11 cellular contexts compared by ENCODE assay signal in the genomic region with DNA sequence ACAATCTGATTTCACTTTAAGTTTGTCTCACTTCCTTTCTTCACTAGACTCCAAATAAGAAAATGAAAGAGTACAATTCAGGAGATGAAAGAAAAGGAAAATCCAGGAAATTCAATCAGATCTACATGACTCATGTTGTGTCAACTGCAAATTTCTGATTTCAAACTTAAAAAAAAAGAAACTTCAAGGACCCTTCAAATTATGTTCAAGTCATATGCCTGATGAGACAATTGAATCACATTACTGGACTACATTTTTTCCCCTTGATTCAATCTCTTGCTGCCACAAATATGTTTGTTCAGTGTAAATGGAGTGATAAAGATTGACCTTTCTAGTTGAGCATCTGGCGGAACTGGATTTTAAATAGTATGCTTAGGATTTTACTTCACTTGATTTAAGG. TPM values are rescaled to one million over a fixed set of nuclear protein-coding genes. Genes with fewer than 3 reads are reported as not detected.
DNase-seq lines count a peak whose midpoint lies in the region; ATAC-seq, FAIRE-seq and TF ChIP-seq lines count a peak whose summit lies in the region.
"Had no signal": no experiment of that assay in that cellular context is flagged by ENCODE, and none has a peak within 500 bp of the region (broad histone marks: within the 10 kb centered on the region; RNA-seq: fewer than 3 reads in every experiment).

No MANE protein-coding gene starts in this region.

- H3K27ac Mint-ChIP-seq in Caco-2 (ENCODE audit: unreplicated experiment): peak overlapping the region; percentile 87
- H3K27ac Mint-ChIP-seq in activated CD4-positive, alpha-beta T cell treated with anti-CD3 and anti-CD28 coated beads for 36 hours: no peak overlapping the region
- H3K27ac Mint-ChIP-seq: activated CD4-positive, alpha-beta memory T cell treated with anti-CD3 and anti-CD28 coated beads, Interleukin-2, amount 10 ng/mL, durations not matched to agents 7 days and 5 days had no signal

- CTCF ChIA-PET in Caco-2 (lab: Charles Lee) (no interaction called here), GM12878 (lab: Yijun Ruan, JAX) (no interaction called here)
- CTCF ChIA-PET in activated CD4-positive, alpha-beta T cell treated with anti-CD3 and anti-CD28 coated beads for 36 hours (lab: Charles Lee): no interaction called here

- no peak overlapping the region for H2AFZ ChIP-seq in GM12878 (ENCODE audit: control insufficient read depth, low read depth, low read length)

- 75% methylated on average over 1 of the region's 1 CpG for WGBS in GM12878 (ENCODE audit: insufficient coverage, insufficient replicate concordance, low lambda C conversion rate, missing lambda C conversion rate)
- WGBS in lung, 2 donors: 69 to 91% methylated on average over 1 of the region's 1 CpG
- 45 to 68% methylated on average over 1 of the region's 1 CpG for WGBS in transverse colon (ENCODE audit: low coverage in 1 of 2), 2 donors

- H3K27me3 Mint-ChIP-seq in Caco-2 (ENCODE audit: insufficient read depth, unreplicated experiment): no peaks in the 10 kb centered on the region
- H3K27me3 Mint-ChIP-seq in activated CD4-positive, alpha-beta T cell treated with anti-CD3 and anti-CD28 coated beads for 36 hours: peaks cover 21% of the 10 kb centered on the region

- ATAC-seq in GM12878 (no peak), lung (ENCODE audit: insufficient read depth, low FRiP score) (peak; percentile 69), HG02885 (IDR thresholded peaks at IDR 0.05; ENCODE audit: poor library complexity, unreplicated experiment) (no peak), HG03045 (IDR thresholded peaks at IDR 0.05; ENCODE audit: unreplicated experiment) (no peak)
- ATAC-seq in activated CD4-positive, alpha-beta T cell treated with anti-CD3 and anti-CD28 coated beads for 36 hours: no peak

- SMC1A ChIA-PET in GM12878 (lab: Charles Lee; ENCODE audit: uncharacterized antibody, unreplicated experiment): interaction anchor here (0.6 kb wide), 1 partner anchor 83 kb away, joined by 3 read pairs; no protein-coding TSS in a partner anchor

- peaks cover 28% of the 10 kb centered on the region for H3K4me1 Mint-ChIP-seq in Caco-2 (ENCODE audit: low read depth, unreplicated experiment)
- peaks cover 4% of the 10 kb centered on the region for H3K4me1 Mint-ChIP-seq in activated CD4-positive, alpha-beta T cell treated with anti-CD3 and anti-CD28 coated beads for 36 hours
- H3K4me1 Mint-ChIP-seq: activated CD4-positive, alpha-beta memory T cell treated with anti-CD3 and anti-CD28 coated beads, Interleukin-2, amount 10 ng/mL, durations not matched to agents 7 days and 5 days had no signal

- RAD21 ChIA-PET in GM12878 (lab: Charles Lee; ENCODE audit: unreplicated experiment): no interaction called here

- H4K20me1 ChIP-seq in GM12878 (ENCODE audit: control insufficient read depth, insufficient read depth): no peaks in the 10 kb centered on the region

- POLR2A ChIA-PET in Caco-2 (lab: Charles Lee) (no interaction called here), GM12878 (lab: Charles Lee) (no interaction called here)
- POLR2A ChIA-PET in activated CD4-positive, alpha-beta T cell treated with anti-CD3 and anti-CD28 coated beads for 36 hours (lab: Charles Lee): no interaction called here

- in situ Hi-C loops in GM12878 (cut with MboI) (no loop called here), transverse colon (cut with MboI; ENCODE audit: low pct_ligation_motif_present in 1 of 4, low pct_unique_long_range_greater_than_20kb in 1 of 4, low sequenced_read_pairs in 3 of 4) (no loop called here)

- H3K4me3 ChIP-seq in Caco-2 (ENCODE audit: low read depth, low read length): no peak overlapping the region
- no peak overlapping the region for H3K4me3 ChIP-seq in LNCaP clone FGC (ENCODE audit: low read depth, low read length)
- no peak overlapping the region for H3K4me3 ChIP-seq in GM12878
- H3K4me3 ChIP-seq in lung: no peak overlapping the region
- no peak overlapping the region for H3K4me3 ChIP-seq in transverse colon
- H3K4me3 ChIP-seq: ascending aorta had no signal

- intact Hi-C loops in Caco-2 (cut with micrococcal nuclease; ENCODE audit: unreplicated experiment) (no loop called here), GM12878 (cut with micrococcal nuclease; ENCODE audit: unreplicated experiment) (no loop called here), transverse colon (cut with DNase I; ENCODE audit: low total_unique reads) (no loop called here)
- intact Hi-C loops in activated CD4-positive, alpha-beta T cell treated with anti-CD3 and anti-CD28 coated beads for 36 hours (cut with DNase I, micrococcal nuclease): no loop called here

- DNase-seq in Caco-2 (peak in 1 of 2 experiments; percentile 58), LNCaP clone FGC (ENCODE audit: low read depth) (peak; percentile 27), GM12878 (ENCODE audit: low read depth, low spot score) (no peak), lung (ENCODE audit: low spot score) (no peak), transverse colon (no peak)
- no peak for DNase-seq in activated CD4-positive, alpha-beta T cell treated with anti-CD3 and anti-CD28 coated beads for 36 hours
- DNase-seq: activated CD4-positive, alpha-beta memory T cell treated with anti-CD3 and anti-CD28 coated beads, Interleukin-2, amount 10 ng/mL, durations not matched to agents 7 days and 5 days; MM.1S had no signal

- no peak overlapping the region for H3K27ac ChIP-seq in GM12878 (ENCODE audit: control insufficient read depth, insufficient read depth)
- H3K27ac ChIP-seq in lung (ENCODE audit: low read depth in 1 of 2, low read length in 1 of 2): no peak overlapping the region
- H3K27ac ChIP-seq in transverse colon: no peak overlapping the region
- H3K27ac ChIP-seq: ascending aorta had no signal

- no peak overlapping the region for H3K4me2 ChIP-seq in GM12878 (ENCODE audit: control insufficient read depth, insufficient read depth)

- peaks cover 58% of the 10 kb centered on the region for H3K4me1 ChIP-seq in Caco-2
- no peaks in the 10 kb centered on the region; the same call in 1 of the 2 replicates for H3K4me1 ChIP-seq in GM12878 (ENCODE audit: control insufficient read depth, insufficient read depth, low read length)
- no peaks in the 10 kb centered on the region for H3K4me1 ChIP-seq in lung (ENCODE audit: control insufficient read depth in 2 of 2, insufficient read depth in 2 of 2, low read length in 2 of 2)
- H3K4me1 ChIP-seq in transverse colon: peaks cover 0 to 5% (median 0%) of the 10 kb centered on the region in 4 donors
- H3K4me1 ChIP-seq: ascending aorta had no signal

- H3K36me3 Mint-ChIP-seq in Caco-2 (ENCODE audit: insufficient read depth, unreplicated experiment): peaks cover 6% of the 10 kb centered on the region
- no peaks in the 10 kb centered on the region for H3K36me3 Mint-ChIP-seq in activated CD4-positive, alpha-beta T cell treated with anti-CD3 and anti-CD28 coated beads for 36 hours (ENCODE audit: low read depth)

- no peaks in the 10 kb centered on the region for H3K9me3 ChIP-seq in Caco-2
- no peaks in the 10 kb centered on the region for H3K9me3 ChIP-seq in GM12878 (replicated peaks; ENCODE audit: control insufficient read depth, insufficient read depth, low read length)
- H3K9me3 ChIP-seq in lung (ENCODE audit: control insufficient read depth in 2 of 2, insufficient read depth in 1 of 2, low read length in 1 of 2): no peaks in the 10 kb centered on the region
- no peaks in the 10 kb centered on the region for H3K9me3 ChIP-seq in transverse colon
- H3K9me3 ChIP-seq: ascending aorta had no signal

- no TSS peak for BruUV-seq in Caco-2 (replicated peaks; lab: Mats Ljungman, UMichigan)
- no TSS peak for BruUV-seq in GM12878 (replicated peaks; lab: Mats Ljungman, UMichigan)

- FAIRE-seq in GM12878 (lab: Jason Lieb, UNC): peak; percentile 47

- H3K4me3 Mint-ChIP-seq in Caco-2 (ENCODE audit: unreplicated experiment): peak overlapping the region; percentile 39
- H3K4me3 Mint-ChIP-seq in activated CD4-positive, alpha-beta T cell treated with anti-CD3 and anti-CD28 coated beads for 36 hours: no peak overlapping the region
- H3K4me3 Mint-ChIP-seq: activated CD4-positive, alpha-beta memory T cell treated with anti-CD3 and anti-CD28 coated beads, Interleukin-2, amount 10 ng/mL, durations not matched to agents 7 days and 5 days had no signal

- TF ChIP-seq EP300 in GM12878 (IDR thresholded peaks at IDR 0.05; ENCODE audit: borderline replicate concordance in 1 of 2, control insufficient read depth in 1 of 2, low read depth in 2 of 2, low read length in 2 of 2) (no peak), transverse colon (IDR thresholded peaks at IDR 0.05; ENCODE audit: low read depth) (no peak)

- H3K9ac ChIP-seq in GM12878 (ENCODE audit: control insufficient read depth, insufficient read depth, low read length): no peak overlapping the region

- H3K36me3 ChIP-seq in Caco-2 (ENCODE audit: control insufficient read depth, insufficient read depth, low read length): no peaks in the 10 kb centered on the region
- H3K36me3 ChIP-seq in GM12878 (ENCODE audit: control insufficient read depth in 2 of 2, insufficient read depth in 2 of 2, low read length in 1 of 2): no peaks in the 10 kb centered on the region
- no peaks in the 10 kb centered on the region for H3K36me3 ChIP-seq in lung (ENCODE audit: control insufficient read depth in 2 of 2, insufficient read depth in 2 of 2, low read length in 2 of 2)
- no peaks in the 10 kb centered on the region for H3K36me3 ChIP-seq in transverse colon
- H3K36me3 ChIP-seq: ascending aorta had no signal

- TF ChIP-seq RAD21 in GM12878 (IDR thresholded peaks at IDR 0.05; ENCODE audit: insufficient read depth, low read depth, low read length): no peak

- TF ChIP-seq POLR2A in GM12878 (IDR thresholded peaks at IDR 0.05; ENCODE audit: low read depth, low read length) (no peak), transverse colon (IDR thresholded peaks at IDR 0.05) (no peak)

- no peak for TF ChIP-seq CTCF in Caco-2 (IDR thresholded peaks at IDR 0.05; ENCODE audit: insufficient read depth in 1 of 2, low read depth in 1 of 2, low read length in 1 of 2, severe bottlenecking in 1 of 2, unreplicated experiment in 1 of 2)
- TF ChIP-seq CTCF in LNCaP clone FGC (IDR thresholded peaks at IDR 0.05; ENCODE audit: control insufficient read depth, extremely low read depth, insufficient read depth): no peak
- TF ChIP-seq CTCF in GM12878 (IDR thresholded peaks at IDR 0.05 in 2 of 3, conservative IDR thresholded peaks at IDR 0.05 in 1 of 3; ENCODE audit: control insufficient read depth in 2 of 3, extremely low read depth in 1 of 3, insufficient read depth in 1 of 3, low read depth in 3 of 3, low read length in 3 of 3): no peak
- no peak for TF ChIP-seq CTCF in lung (IDR thresholded peaks at IDR 0.05; ENCODE audit: control extremely low read depth, extremely low read depth)
- TF ChIP-seq CTCF in transverse colon (IDR thresholded peaks at IDR 0.05): no peak

- H3K27me3 ChIP-seq in Caco-2 (replicated peaks; ENCODE audit: control insufficient read depth, insufficient read depth, low read length) (no peaks in the 10 kb centered on the region), GM12878 (replicated peaks in 1 of 2; ENCODE audit: control insufficient read depth in 2 of 2, insufficient read depth in 2 of 2, low read length in 1 of 2) (no peaks in the 10 kb centered on the region), lung (ENCODE audit: control insufficient read depth, insufficient read depth) (no peaks in the 10 kb centered on the region), transverse colon (no peaks in the 10 kb centered on the region)
- H3K27me3 ChIP-seq: ascending aorta had no signal

- H3K9me3 Mint-ChIP-seq in Caco-2 (ENCODE audit: unreplicated experiment): no peaks in the 10 kb centered on the region
- H3K9me3 Mint-ChIP-seq in activated CD4-positive, alpha-beta T cell treated with anti-CD3 and anti-CD28 coated beads for 36 hours (ENCODE audit: low read depth): no peaks in the 10 kb centered on the region
- H3K9me3 Mint-ChIP-seq: activated CD4-positive, alpha-beta memory T cell treated with anti-CD3 and anti-CD28 coated beads, Interleukin-2, amount 10 ng/mL, durations not matched to agents 7 days and 5 days had no signal

- no peaks in the 10 kb centered on the region for H3K79me2 ChIP-seq in GM12878 (ENCODE audit: control insufficient read depth, insufficient read depth, low read length)

RNA-seq across cellular contexts. Expression of gene FRMD5, which starts 37.4 kb away (rescaled TPM):
- total RNA-seq in Caco-2 (2022) (17.4 and 19.5 TPM in 2 replicates), GM12878 (2014; rRNA removed) (0.51 and 0.87 TPM in 2 replicates), GM12878 (2014; rRNA removed; fragmentation: Illumina TruSeq; extraction: Trizol) (0.55 and 0.94 TPM in 2 replicates), GM12878 (2021) (0.64 and 0.77 TPM in 2 replicates), lung (1 to 10 TPM in 1 of 2 donors, under 1 TPM in 1; 0.83 to 1.1 TPM), transverse colon (1 to 10 TPM in 2 of 4 donors, under 1 TPM in 1, not detected in 1; 0.40 to 1.5 (median 1.1) TPM)
- total RNA-seq in GM12878 (2013; cell fraction: nucleolus; rRNA removed): 0.50 and 0.61 TPM in 2 replicates
- 0.26 TPM for polyA plus RNA-seq in GM12878 (2011; ENCODE audit: low read depth)
- polyA plus RNA-seq in GM12878 (2011; rRNA removed) (not detected in 2 replicates), GM12878 (2014; fragmentation: Illumina TruSeq; extraction: Trizol) (0.68 and 1.00 TPM in 2 replicates), GM12878 (2014; fragmentation: Nextera tagmentation; extraction: Ambion mirVana) (under 1 TPM; 0.26 to 0.79 TPM), GM12878 (2014; rRNA removed) (0.38 and 0.46 TPM in 2 replicates), GM12878 (2016; fragmentation: Nextera tagmentation; extraction: Ambion mirVana) (1 to 10 TPM; 5.1 to 6.4 TPM), lung (under 1 TPM; 0.10 to 0.51 TPM)
- 0.06 TPM in 1 of 2 replicates, not detected in the other for polyA plus RNA-seq in GM12878 (2011; cell fraction: cytosol; rRNA removed)
- polyA plus RNA-seq in GM12878 (2011; cell fraction: nucleus; rRNA removed): not detected in 2 replicates
- polyA plus RNA-seq in GM12878 (2012): 0.14 and 0.66 TPM in 2 replicates
- polyA minus RNA-seq in GM12878 (2011; rRNA and poly(A)+ RNA removed): not detected in 2 replicates
- polyA minus RNA-seq in GM12878 (2011; cell fraction: cytosol; rRNA and poly(A)+ RNA removed): not detected in 2 replicates
- polyA minus RNA-seq in GM12878 (2011; cell fraction: nucleus; rRNA and poly(A)+ RNA removed): not detected in 2 replicates
- total RNA-seq in activated CD4-positive, alpha-beta T cell treated with anti-CD3 and anti-CD28 coated beads for 36 hours: under 1 TPM; 0.16 to 0.30 TPM
- total RNA-seq: activated CD4-positive, alpha-beta memory T cell treated with anti-CD3 and anti-CD28 coated beads, Interleukin-2, amount 10 ng/mL, durations not matched to agents 7 days and 5 days; ascending aorta had no signal
